Comparison of ENCODE assay signal across 20 cellular contexts in the genomic region with DNA sequence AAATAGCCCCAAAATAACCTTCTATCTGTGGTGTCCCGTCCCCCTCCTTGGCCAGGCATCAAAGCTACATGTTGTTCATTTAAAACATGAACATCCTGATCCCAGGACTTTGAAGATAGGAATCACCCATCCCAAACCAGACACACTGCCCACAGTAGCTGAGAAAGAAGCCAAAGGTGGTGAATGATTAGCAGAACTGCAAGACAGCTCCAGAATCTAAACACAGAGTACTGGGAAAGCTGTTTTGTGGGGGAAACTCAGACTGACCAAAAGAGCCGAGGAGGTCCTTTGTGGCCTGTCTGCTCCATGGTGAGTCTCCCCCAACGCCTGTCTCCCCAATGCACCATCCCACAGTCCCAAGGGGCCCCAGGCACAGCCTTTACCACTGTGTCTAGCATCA. TPM values are rescaled to one million over a fixed set of nuclear protein-coding genes. Genes with fewer than 3 reads are reported as not detected.
DNase-seq lines count a peak whose midpoint lies in the region; ATAC-seq, FAIRE-seq and TF ChIP-seq lines count a peak whose summit lies in the region.
"Had no signal": no experiment of that assay in that cellular context is flagged by ENCODE, and none has a peak within 500 bp of the region (broad histone marks: within the 10 kb centered on the region; RNA-seq: fewer than 3 reads in every experiment).

No MANE protein-coding gene starts in this region.

- FAIRE-seq in HepG2 (lab: Jason Lieb, UNC), result no peak
- FAIRE-seq: A549, D721Med, G401.6, GM12891, GM18507 had no signal

- TF ChIP-seq EP300 in HepG2 (IDR thresholded peaks at IDR 0.05; ENCODE audit: low read depth in 2 of 2, low read length in 2 of 2), result no peak
- no peak for TF ChIP-seq EP300 in HepG2 (CRISPR knock-in tag; IDR thresholded peaks at IDR 0.05; ENCODE audit: borderline replicate concordance)

- H3K4me1 ChIP-seq in right lobe of liver (peaks cover 0 to 6% (median 0%) of the 10 kb centered on the region in 4 donors), HepG2 (ENCODE audit: insufficient read depth, low read length) (peaks cover 17% of the 10 kb centered on the region)
- H3K4me1 ChIP-seq: A549, Caco-2 had no signal

- H4K20me1 ChIP-seq in HepG2 (ENCODE audit: insufficient read depth, low read length), result no peaks in the 10 kb centered on the region

- BruUV-seq in HepG2 (replicated peaks; lab: Mats Ljungman, UMichigan), result no TSS peak

- TF ChIP-seq POLR2A in right lobe of liver (IDR thresholded peaks at IDR 0.05), result no peak
- TF ChIP-seq POLR2A in HepG2 (IDR thresholded peaks at IDR 0.05; ENCODE audit: insufficient read depth in 1 of 2, low read depth in 2 of 2, low read length in 2 of 2), result no peak

- WGBS in right lobe of liver (ENCODE audit: insufficient coverage, low coverage, low lambda C conversion rate, missing lambda C conversion rate), result 23% methylated on average over 3 of the region's 3 CpGs
- WGBS in HepG2 (ENCODE audit: low lambda C conversion rate), result 0% methylated on average over 3 of the region's 3 CpGs

- H3K4me2 ChIP-seq in HepG2 (ENCODE audit: low read depth, low read length), result no peak overlapping the region
- H3K4me2 ChIP-seq: A549, KMS-11 had no signal

- DNase-seq in right lobe of liver (no peak), HepG2 (ENCODE audit: low spot score) (no peak), kidney tubule cell (ENCODE audit: low spot score) (peak; percentile 58), renal cortical epithelial cell (ENCODE audit: low read depth) (peak; percentile 72), T-helper 1 cell (no peak)
- DNase-seq: C1 segment of cervical spinal cord; Caco-2; CD4-positive, alpha-beta T cell; GOT3; H9 had no signal

- H3K27me3 ChIP-seq in right lobe of liver (no peaks in the 10 kb centered on the region), HepG2 (ENCODE audit: control insufficient read depth in 1 of 2, insufficient read depth in 2 of 2, low read length in 2 of 2) (no peaks in the 10 kb centered on the region)

- H3K36me3 ChIP-seq in right lobe of liver (no peaks in the 10 kb centered on the region), HepG2 (replicated peaks in 1 of 2; ENCODE audit: control insufficient read depth in 1 of 2, insufficient read depth in 2 of 2, low read length in 2 of 2) (no peaks in the 10 kb centered on the region)

- no peaks in the 10 kb centered on the region for H3K9me3 ChIP-seq in right lobe of liver
- peaks cover 11% of the 10 kb centered on the region for H3K9me3 ChIP-seq in HepG2 (ENCODE audit: low read length)

- H2AFZ ChIP-seq in HepG2 (ENCODE audit: low read length), result no peak overlapping the region

- CTCF ChIA-PET in HepG2 (lab: Yijun Ruan, JAX; ENCODE audit: low intra/inter-chr PET ratio, low total read pairs), result no interaction called here

- in situ Hi-C loops in HepG2 (cut with HindIII; ENCODE audit: extremely low pct_ligation_motif_present, low pct_unique_long_range_greater_than_20kb), result no loop called here

- POLR2A ChIA-PET in HepG2 (lab: Yijun Ruan, JAX), result interaction anchor here (1.2 kb wide), 1 partner anchor 10 kb away, joined by 3 read pairs; no protein-coding TSS in a partner anchor

- H3K4me3 ChIP-seq in right lobe of liver, result no peak overlapping the region
- H3K4me3 ChIP-seq in HepG2 (replicated peaks in 1 of 3; ENCODE audit: insufficient read depth in 1 of 3, low read depth in 2 of 3, low read length in 3 of 3), result no peak overlapping the region
- H3K4me3 ChIP-seq: A549 had no signal

- TF ChIP-seq CTCF in right lobe of liver (IDR thresholded peaks at IDR 0.05), result no peak
- no peak for TF ChIP-seq CTCF in HepG2 (CRISPR knock-in tag; IDR thresholded peaks at IDR 0.05)

- no peak overlapping the region for H3K27ac ChIP-seq in right lobe of liver
- H3K27ac ChIP-seq in HepG2 (ENCODE audit: extremely low read length, insufficient read depth, low read length), result no peak overlapping the region
- H3K27ac ChIP-seq: 22Rv1, A549, KMS-11 had no signal

- H3K79me2 ChIP-seq in HepG2 (ENCODE audit: insufficient read depth, low read length), result no peaks in the 10 kb centered on the region

- TF ChIP-seq RAD21 in HepG2 (CRISPR knock-in tag; IDR thresholded peaks at IDR 0.05), result no peak

- no peak overlapping the region for H3K9ac ChIP-seq in HepG2 (ENCODE audit: insufficient read depth, low read depth, low read length)
- H3K9ac ChIP-seq: KMS-11 had no signal

- intact Hi-C loops in right lobe of liver (cut with DNase I), result loop anchor here in 1 of 2 donors (10.0 kb wide), 1 partner anchor 323 kb away; no protein-coding TSS in a partner anchor
- intact Hi-C loops in HepG2 (cut with micrococcal nuclease; ENCODE audit: unreplicated experiment), result no loop called here

- ATAC-seq in right lobe of liver, result peak; percentile 13 to 66 (median 42)
- no peak for ATAC-seq in HepG2
- no peak for ATAC-seq in GM21381 (IDR thresholded peaks at IDR 0.05; ENCODE audit: unreplicated experiment)
- ATAC-seq in GM21619 (IDR thresholded peaks at IDR 0.05; ENCODE audit: unreplicated experiment), result no peak
- ATAC-seq: A549 had no signal

RNA-seq across cellular contexts. Expression of a gene that starts 7.3 kb away (rescaled TPM):
- total RNA-seq in right lobe of liver (not detected), HepG2 (2016; rRNA removed; fragmentation: Illumina TruSeq; extraction: Trizol) (not detected in 2 replicates), renal cortical epithelial cell (not detected in 2 replicates)
- not detected in 2 replicates for total RNA-seq in HepG2 (2016; cell fraction: cytosol; rRNA removed; fragmentation: Illumina TruSeq; extraction: Trizol; ENCODE audit: low read depth)
- total RNA-seq in HepG2 (2016; cell fraction: insoluble cytoplasmic fraction; rRNA removed; fragmentation: Illumina TruSeq; extraction: Trizol), result not detected in 2 replicates
- not detected in 2 replicates for total RNA-seq in HepG2 (2016; cell fraction: membrane; rRNA removed; fragmentation: Illumina TruSeq; extraction: Trizol)
- total RNA-seq in HepG2 (2016; cell fraction: nucleus; rRNA removed; fragmentation: Illumina TruSeq; extraction: Trizol), result not detected in 2 replicates
- not detected in 2 replicates for polyA plus RNA-seq in HepG2 (2011; rRNA removed)
- polyA plus RNA-seq in HepG2 (2011; cell fraction: cytosol; rRNA removed), result not detected in 2 replicates
- not detected in 2 replicates for polyA plus RNA-seq in HepG2 (2011; cell fraction: nucleus; rRNA removed)
- not detected in 2 replicates for polyA plus RNA-seq in HepG2 (2012)
- polyA plus RNA-seq in HepG2 (2016; cell fraction: cytosol; fragmentation: Illumina TruSeq; extraction: Trizol; ENCODE audit: low read depth), result not detected in 2 replicates
- not detected in 2 replicates for polyA plus RNA-seq in HepG2 (2016; cell fraction: insoluble cytoplasmic fraction; fragmentation: Illumina TruSeq; extraction: Trizol; ENCODE audit: low read depth)
- not detected in 2 replicates for polyA plus RNA-seq in HepG2 (2016; cell fraction: membrane; fragmentation: Illumina TruSeq; extraction: Trizol; ENCODE audit: low read depth)
- polyA plus RNA-seq in HepG2 (2016; cell fraction: nucleus; fragmentation: Illumina TruSeq; extraction: Trizol; ENCODE audit: insufficient read depth, low read depth), result not detected in 2 replicates
- polyA minus RNA-seq in HepG2 (2011; rRNA and poly(A)+ RNA removed; ENCODE audit: low replicate concordance), result not detected in 2 replicates
- polyA minus RNA-seq in HepG2 (2011; cell fraction: cytosol; rRNA and poly(A)+ RNA removed), result not detected in 2 replicates
- polyA minus RNA-seq in HepG2 (2011; cell fraction: nucleus; rRNA and poly(A)+ RNA removed), result not detected in 2 replicates
- total RNA-seq: Caco-2; CD4-positive, alpha-beta T cell; H9; HT-29 had no signal
- polyA plus RNA-seq: A549 had no signal

RNA-seq across cellular contexts. Expression of a gene that starts 16.1 kb away (rescaled TPM):
- total RNA-seq in right lobe of liver (100 to 1,000 TPM; 184 to 493 (median 389) TPM), HepG2 (2016; rRNA removed; fragmentation: Illumina TruSeq; extraction: Trizol) (827 and 909 TPM in 2 replicates), renal cortical epithelial cell (116 and 300 TPM in 2 replicates)
- 302 and 314 TPM in 2 replicates for total RNA-seq in HepG2 (2016; cell fraction: cytosol; rRNA removed; fragmentation: Illumina TruSeq; extraction: Trizol; ENCODE audit: low read depth)
- 827 and 907 TPM in 2 replicates for total RNA-seq in HepG2 (2016; cell fraction: insoluble cytoplasmic fraction; rRNA removed; fragmentation: Illumina TruSeq; extraction: Trizol)
- 525 and 530 TPM in 2 replicates for total RNA-seq in HepG2 (2016; cell fraction: membrane; rRNA removed; fragmentation: Illumina TruSeq; extraction: Trizol)
- total RNA-seq in HepG2 (2016; cell fraction: nucleus; rRNA removed; fragmentation: Illumina TruSeq; extraction: Trizol), result 383 and 412 TPM in 2 replicates
- 423 and 501 TPM in 2 replicates for polyA plus RNA-seq in HepG2 (2011; rRNA removed)
- polyA plus RNA-seq in HepG2 (2011; cell fraction: cytosol; rRNA removed), result 374 and 406 TPM in 2 replicates
- polyA plus RNA-seq in HepG2 (2011; cell fraction: nucleus; rRNA removed), result 417 and 464 TPM in 2 replicates
- 601 and 740 TPM in 2 replicates for polyA plus RNA-seq in HepG2 (2012)
- polyA plus RNA-seq in HepG2 (2016; cell fraction: cytosol; fragmentation: Illumina TruSeq; extraction: Trizol; ENCODE audit: low read depth), result 207 and 236 TPM in 2 replicates
- 748 and 770 TPM in 2 replicates for polyA plus RNA-seq in HepG2 (2016; cell fraction: insoluble cytoplasmic fraction; fragmentation: Illumina TruSeq; extraction: Trizol; ENCODE audit: low read depth)
- 234 and 236 TPM in 2 replicates for polyA plus RNA-seq in HepG2 (2016; cell fraction: membrane; fragmentation: Illumina TruSeq; extraction: Trizol; ENCODE audit: low read depth)
- 513 and 558 TPM in 2 replicates for polyA plus RNA-seq in HepG2 (2016; cell fraction: nucleus; fragmentation: Illumina TruSeq; extraction: Trizol; ENCODE audit: insufficient read depth, low read depth)
- 21.3 and 447 TPM in 2 replicates for polyA minus RNA-seq in HepG2 (2011; rRNA and poly(A)+ RNA removed; ENCODE audit: low replicate concordance)
- polyA minus RNA-seq in HepG2 (2011; cell fraction: cytosol; rRNA and poly(A)+ RNA removed), result 472 and 515 TPM in 2 replicates
- polyA minus RNA-seq in HepG2 (2011; cell fraction: nucleus; rRNA and poly(A)+ RNA removed), result 168 and 231 TPM in 2 replicates

RNA-seq across cellular contexts. Expression of a gene that starts 42.2 kb away (rescaled TPM):
- total RNA-seq in right lobe of liver (not detected), HepG2 (2016; rRNA removed; fragmentation: Illumina TruSeq; extraction: Trizol) (not detected in 2 replicates), renal cortical epithelial cell (0.15 TPM in 1 of 2 replicates, not detected in the other)
- total RNA-seq in HepG2 (2016; cell fraction: cytosol; rRNA removed; fragmentation: Illumina TruSeq; extraction: Trizol; ENCODE audit: low read depth), result not detected in 2 replicates
- not detected in 2 replicates for total RNA-seq in HepG2 (2016; cell fraction: insoluble cytoplasmic fraction; rRNA removed; fragmentation: Illumina TruSeq; extraction: Trizol)
- total RNA-seq in HepG2 (2016; cell fraction: membrane; rRNA removed; fragmentation: Illumina TruSeq; extraction: Trizol), result not detected in 2 replicates
- total RNA-seq in HepG2 (2016; cell fraction: nucleus; rRNA removed; fragmentation: Illumina TruSeq; extraction: Trizol), result not detected in 2 replicates
- not detected in 2 replicates for polyA plus RNA-seq in HepG2 (2011; rRNA removed)
- 0.03 TPM in 1 of 2 replicates, not detected in the other for polyA plus RNA-seq in HepG2 (2011; cell fraction: cytosol; rRNA removed)
- polyA plus RNA-seq in HepG2 (2011; cell fraction: nucleus; rRNA removed), result not detected in 2 replicates
- polyA plus RNA-seq in HepG2 (2012), result not detected in 2 replicates
- polyA plus RNA-seq in HepG2 (2016; cell fraction: cytosol; fragmentation: Illumina TruSeq; extraction: Trizol; ENCODE audit: low read depth), result not detected in 2 replicates
- not detected in 2 replicates for polyA plus RNA-seq in HepG2 (2016; cell fraction: insoluble cytoplasmic fraction; fragmentation: Illumina TruSeq; extraction: Trizol; ENCODE audit: low read depth)
- not detected in 2 replicates for polyA plus RNA-seq in HepG2 (2016; cell fraction: membrane; fragmentation: Illumina TruSeq; extraction: Trizol; ENCODE audit: low read depth)
- polyA plus RNA-seq in HepG2 (2016; cell fraction: nucleus; fragmentation: Illumina TruSeq; extraction: Trizol; ENCODE audit: insufficient read depth, low read depth), result not detected in 2 replicates
- not detected in 2 replicates for polyA minus RNA-seq in HepG2 (2011; rRNA and poly(A)+ RNA removed; ENCODE audit: low replicate concordance)
- not detected in 2 replicates for polyA minus RNA-seq in HepG2 (2011; cell fraction: cytosol; rRNA and poly(A)+ RNA removed)
- polyA minus RNA-seq in HepG2 (2011; cell fraction: nucleus; rRNA and poly(A)+ RNA removed), result not detected in 2 replicates
- total RNA-seq: Caco-2; CD4-positive, alpha-beta T cell; H9; HT-29 had no signal
- polyA plus RNA-seq: A549 had no signal

Comparison
In these comparisons a context has a peak if more than half of its experiments do, and no peak if none do; other contexts are left out.
1. ATAC-seq: peak in right lobe of liver (4 of 4); none in HepG2 (single experiment), GM21381 (single experiment) and GM21619 (single experiment).
2. DNase-seq: peak in kidney tubule cell (single experiment) and renal cortical epithelial cell (single experiment); none in right lobe of liver (0 of 3), HepG2 (single experiment) and T-helper 1 cell (0 of 5).